ENCODE assay signal across 1 cellular context in the genomic region with DNA sequence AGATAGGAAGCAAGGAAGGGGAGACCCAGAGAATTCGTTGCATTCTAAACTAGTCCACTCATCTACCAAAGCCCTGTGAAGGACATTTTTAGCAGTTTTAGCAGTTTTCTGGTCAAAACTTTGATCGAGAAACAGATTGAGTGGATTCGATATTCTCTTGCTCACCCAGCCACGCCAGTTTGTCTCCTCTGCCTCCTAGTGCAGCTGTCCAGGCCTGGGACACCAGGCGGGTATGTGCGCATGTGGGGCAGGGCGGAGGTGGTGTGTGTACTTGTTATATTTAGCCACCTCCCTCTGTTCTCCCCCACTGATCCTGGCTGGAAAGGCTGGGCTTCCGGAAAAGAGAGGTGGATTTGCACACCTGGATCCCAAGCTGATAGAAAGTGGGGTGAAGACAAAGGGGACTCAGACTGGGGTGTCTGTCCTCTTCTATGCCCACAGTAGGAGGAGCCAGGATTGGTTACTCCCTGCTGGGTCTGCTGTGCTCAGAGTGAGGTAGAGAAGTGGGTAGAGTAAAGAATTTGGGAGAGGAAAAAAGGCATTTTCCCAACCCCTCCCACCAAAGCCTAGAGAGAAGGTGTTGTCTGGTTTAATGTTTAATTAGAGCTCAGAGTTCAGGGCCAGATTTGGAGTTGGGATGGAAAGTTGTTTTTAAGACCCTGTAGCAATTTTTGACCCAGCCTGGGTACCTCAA.
TF ChIP-seq lines count a peak whose summit lies in the region.

No MANE protein-coding gene starts in this region.

TF ChIP-seq in H1, 55 proteins besides CTCF, POLR2A, EP300 and RAD21:
- TF ChIP-seq, protein P1, sequence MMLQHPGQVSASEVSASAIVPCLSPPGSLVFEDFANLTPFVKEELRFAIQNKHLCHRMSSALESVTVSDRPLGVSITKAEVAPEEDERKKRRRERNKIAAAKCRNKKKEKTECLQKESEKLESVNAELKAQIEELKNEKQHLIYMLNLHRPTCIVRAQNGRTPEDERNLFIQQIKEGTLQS (IDR thresholded peaks at IDR 0.05; ENCODE audit: insufficient read depth, low read depth, low read length): no peak
- no peak for TF ChIP-seq NRF1 (IDR thresholded peaks at IDR 0.05; ENCODE audit: low read depth, low read length)
- TF ChIP-seq TBP (IDR thresholded peaks at IDR 0.05; ENCODE audit: low read depth, low read length): no peak
- no peak for TF ChIP-seq CEBPB (IDR thresholded peaks at IDR 0.05; ENCODE audit: low read depth, low read length)
- TF ChIP-seq RBBP5 (IDR thresholded peaks at IDR 0.05; ENCODE audit: borderline replicate concordance, low read depth, low read length): no peak
- TF ChIP-seq SIN3A (conservative IDR thresholded peaks at IDR 0.05 in 1 of 2, IDR thresholded peaks at IDR 0.05 in 1 of 2; ENCODE audit: low read depth in 1 of 2, low read length in 2 of 2): no peak
